In the genomic region with DNA sequence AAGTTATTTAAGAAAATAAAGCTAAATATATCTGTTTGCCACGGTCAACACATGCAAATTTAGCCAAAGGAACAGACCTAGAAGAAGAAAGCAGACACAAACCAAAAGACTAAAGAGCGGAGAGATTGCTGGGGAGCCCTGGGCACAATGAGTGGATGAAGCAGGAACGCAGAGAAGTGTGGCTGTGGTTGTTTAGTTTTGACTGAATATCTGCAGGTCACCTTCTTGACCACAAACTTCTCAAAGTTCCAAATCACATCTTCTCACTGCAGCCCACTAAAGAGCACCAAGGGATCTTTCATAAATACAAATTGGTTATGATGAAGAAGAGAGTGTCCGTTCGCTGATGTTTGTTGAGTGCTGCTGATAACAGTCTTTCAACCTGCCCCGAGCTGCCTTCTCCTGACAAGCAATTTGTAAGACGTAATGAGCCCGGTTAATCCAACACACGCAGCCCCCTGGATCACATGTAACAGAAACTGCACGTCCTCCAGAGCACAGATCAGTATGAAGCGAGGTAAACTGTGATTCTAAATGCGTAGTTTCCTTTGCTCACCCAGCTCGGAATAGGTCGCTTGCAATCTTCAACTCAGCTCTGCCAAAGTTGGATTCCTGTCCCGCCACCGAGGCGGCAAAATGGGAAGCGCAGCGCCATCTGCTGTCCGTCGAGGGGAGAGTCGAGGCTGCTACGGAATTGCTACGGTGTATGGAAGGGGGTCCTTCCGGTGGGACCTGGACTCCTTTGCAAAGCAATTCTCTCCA, we compare ENCODE assay signal across 1 cellular context.
TF ChIP-seq lines count a peak whose summit lies in the region.

No MANE protein-coding gene starts in this region.

TF ChIP-seq in H1, 55 proteins besides CTCF, POLR2A, EP300 and RAD21 (continued from another document):
- TF ChIP-seq TEAD4 (IDR thresholded peaks at IDR 0.05; ENCODE audit: low read depth, low read length): peak; percentile 45; the same call in 1 of the 2 replicates
- TF ChIP-seq RXRA (IDR thresholded peaks at IDR 0.05; ENCODE audit: insufficient read depth, low read depth, low read length): no peak
- no peak for TF ChIP-seq BCL11A (IDR thresholded peaks at IDR 0.05; ENCODE audit: low read depth in 2 of 2, low read length in 2 of 2)
- no peak for TF ChIP-seq RBBP5 (IDR thresholded peaks at IDR 0.05; ENCODE audit: borderline replicate concordance, low read depth, low read length)
- peak; percentile 3 for TF ChIP-seq NANOG (IDR thresholded peaks at IDR 0.05; ENCODE audit: insufficient read depth, low read depth, low read length, poor library complexity, severe bottlenecking)
- no peak for TF ChIP-seq SUZ12 (IDR thresholded peaks at IDR 0.05; ENCODE audit: low read length)
- TF ChIP-seq, protein P1, sequence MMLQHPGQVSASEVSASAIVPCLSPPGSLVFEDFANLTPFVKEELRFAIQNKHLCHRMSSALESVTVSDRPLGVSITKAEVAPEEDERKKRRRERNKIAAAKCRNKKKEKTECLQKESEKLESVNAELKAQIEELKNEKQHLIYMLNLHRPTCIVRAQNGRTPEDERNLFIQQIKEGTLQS (IDR thresholded peaks at IDR 0.05; ENCODE audit: insufficient read depth, low read depth, low read length): no peak
